In the genomic region with DNA sequence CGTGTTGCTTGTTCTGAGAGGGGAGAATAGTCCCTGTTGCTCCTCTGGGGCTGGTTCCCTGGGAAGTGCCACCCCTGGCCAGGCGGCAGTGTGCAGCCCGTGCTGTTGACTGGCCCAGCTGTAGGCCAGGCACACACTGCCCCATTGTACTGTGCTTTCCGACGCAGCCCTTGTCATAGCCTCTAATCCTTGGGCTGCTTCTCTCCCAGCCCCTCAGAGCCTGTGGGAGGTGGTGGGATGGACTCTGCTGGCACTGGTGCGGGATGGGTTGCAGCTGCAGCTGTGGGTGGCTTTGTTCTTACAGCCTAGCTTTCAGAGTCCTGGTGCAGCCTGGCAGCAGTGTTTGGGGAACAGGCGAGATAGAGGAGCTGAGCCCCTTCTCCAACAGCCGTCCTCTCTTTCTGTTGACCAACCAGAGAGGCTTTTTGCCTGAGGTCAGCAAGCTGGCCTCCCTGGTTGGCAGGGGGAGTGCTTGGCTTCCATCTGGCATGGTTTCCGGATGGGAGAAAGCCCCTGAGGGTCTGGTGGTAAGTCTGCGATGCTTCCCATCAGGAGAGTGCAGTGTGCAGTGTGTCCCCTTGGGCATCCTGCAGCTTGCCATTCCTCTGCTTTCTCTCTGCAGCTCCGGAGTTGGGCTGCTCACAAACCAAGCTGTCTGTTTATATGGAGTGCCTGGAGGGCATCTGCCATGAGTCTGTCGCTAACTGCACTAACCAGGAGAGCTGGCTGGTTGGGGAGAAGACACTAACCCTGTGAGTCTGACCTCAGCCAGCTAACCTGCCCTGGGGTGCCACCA, we compare ENCODE assay signal across 17 cellular contexts. TPM values are rescaled to one million over a fixed set of nuclear protein-coding genes. Genes with fewer than 3 reads are reported as not detected.
A peak's percentile ranks its signal among the peaks of the same experiment; 100 is the strongest.
DNase-seq lines count a peak whose midpoint lies in the region; ATAC-seq and TF ChIP-seq lines count a peak whose summit lies in the region.
"Had no signal": no experiment of that assay in that cellular context is flagged by ENCODE, and none has a peak within 500 bp of the region (broad histone marks: within the 10 kb centered on the region; RNA-seq: fewer than 3 reads in every experiment).

No MANE protein-coding gene starts in this region.

- H3K36me3 Mint-ChIP-seq in mesothelial cell of epicardium = no peaks in the 10 kb centered on the region
- H3K36me3 Mint-ChIP-seq: activated CD8-positive, alpha-beta memory T cell treated with anti-CD3 and anti-CD28 coated beads, Interleukin-2, amount 10 ng/mL, durations not matched to agents 7 days and 5 days had no signal

- H3K27ac ChIP-seq in upper lobe of left lung = no peak overlapping the region
- H3K27ac ChIP-seq: cardiac muscle cell had no signal

- peak; percentile 35 for DNase-seq in H7
- DNase-seq in amygdala (lab: John Stamatoyannopoulos, UW) = peak in 54 of 56 donors; percentile 36 to 98 (median 90)
- no peak for DNase-seq in mesothelial cell of epicardium (ENCODE audit: low spot score in 2 of 2, unreplicated experiment in 2 of 2)
- DNase-seq in skeletal muscle cell (ENCODE audit: low read depth) = peak; percentile 18
- no peak for DNase-seq in upper lobe of left lung
- DNase-seq in DMS53 treated with DMSO at 0.1 percent for 48 hours (lab: John Stamatoyannopoulos, UW; ENCODE audit: unreplicated experiment) = no peak
- no peak for DNase-seq in hepatic stellate cell (ENCODE audit: low spot score)
- DNase-seq: activated B cell treated with CpG ODN at 0.5 μM for 24 hours; activated CD8-positive, alpha-beta memory T cell treated with anti-CD3 and anti-CD28 coated beads, Interleukin-2, amount 10 ng/mL, durations not matched to agents 7 days and 5 days; activated naive CD4-positive, alpha-beta T cell treated with Interleukin-2 at 50 U/mL for 16 hours; Kasumi-1; left cardiac atrium; naive thymus-derived CD8-positive, alpha-beta T cell; NCI-H1436; NCI-H510A treated with DMSO at 0.1 percent for 48 hours had no signal

- TF ChIP-seq POLR2A in upper lobe of left lung (IDR thresholded peaks at IDR 0.05) = no peak

- no peaks in the 10 kb centered on the region for H3K9me3 Mint-ChIP-seq in mesothelial cell of epicardium
- H3K9me3 Mint-ChIP-seq: activated B cell treated with CpG ODN at 0.5 μM for 24 hours; naive thymus-derived CD8-positive, alpha-beta T cell had no signal

- no peaks in the 10 kb centered on the region for H3K27me3 ChIP-seq in H7 (ENCODE audit: control insufficient read depth, insufficient read depth, low read length)
- H3K27me3 ChIP-seq in upper lobe of left lung = no peaks in the 10 kb centered on the region
- H3K27me3 ChIP-seq: cardiac muscle cell had no signal

- TF ChIP-seq CTCF in mesothelial cell of epicardium (IDR thresholded peaks at IDR 0.05; ENCODE audit: unreplicated experiment) (no peak), upper lobe of left lung (IDR thresholded peaks at IDR 0.05) (no peak)

- H3K36me3 ChIP-seq in H7 (replicated peaks; ENCODE audit: control insufficient read depth, insufficient read depth, low read length) (peaks cover 4% of the 10 kb centered on the region), upper lobe of left lung (peaks cover 0 to 9% (median 0%) of the 10 kb centered on the region in 4 donors)
- H3K36me3 ChIP-seq: cardiac muscle cell had no signal

- H3K4me3 ChIP-seq in H7 (ENCODE audit: insufficient read depth, low read depth, low read length) (no peak overlapping the region), skeletal muscle cell (ENCODE audit: low read depth, low read length) (no peak overlapping the region), upper lobe of left lung (no peak overlapping the region)
- H3K4me3 ChIP-seq: cardiac muscle cell, smooth muscle cell had no signal

- ATAC-seq in upper lobe of left lung (ENCODE audit: low FRiP score in 2 of 2) = no peak
- ATAC-seq: activated CD8-positive, alpha-beta memory T cell treated with anti-CD3 and anti-CD28 coated beads, Interleukin-2, amount 10 ng/mL, durations not matched to agents 7 days and 5 days; naive thymus-derived CD8-positive, alpha-beta T cell had no signal

- no peaks in the 10 kb centered on the region for H3K27me3 Mint-ChIP-seq in mesothelial cell of epicardium (ENCODE audit: low read depth)
- H3K27me3 Mint-ChIP-seq: activated B cell treated with CpG ODN at 0.5 μM for 24 hours; activated CD8-positive, alpha-beta memory T cell treated with anti-CD3 and anti-CD28 coated beads, Interleukin-2, amount 10 ng/mL, durations not matched to agents 7 days and 5 days; naive thymus-derived CD8-positive, alpha-beta T cell had no signal

- peaks cover 17 to 25% (median 19%) of the 10 kb centered on the region in 4 donors for H3K4me1 ChIP-seq in upper lobe of left lung

- WGBS in upper lobe of left lung, 2 donors = 93 to 95% methylated on average over 5 to 10 of the region's 12 CpGs

- H3K27ac Mint-ChIP-seq in mesothelial cell of epicardium = peak overlapping the region; percentile 5
- H3K27ac Mint-ChIP-seq: activated B cell treated with CpG ODN at 0.5 μM for 24 hours; activated CD8-positive, alpha-beta memory T cell treated with anti-CD3 and anti-CD28 coated beads, Interleukin-2, amount 10 ng/mL, durations not matched to agents 7 days and 5 days had no signal

- H3K4me1 Mint-ChIP-seq in mesothelial cell of epicardium = peaks cover 7% of the 10 kb centered on the region

- H3K4me3 Mint-ChIP-seq in mesothelial cell of epicardium = no peak overlapping the region
- H3K4me3 Mint-ChIP-seq: activated B cell treated with CpG ODN at 0.5 μM for 24 hours; activated CD8-positive, alpha-beta memory T cell treated with anti-CD3 and anti-CD28 coated beads, Interleukin-2, amount 10 ng/mL, durations not matched to agents 7 days and 5 days; naive thymus-derived CD8-positive, alpha-beta T cell had no signal

- no peaks in the 10 kb centered on the region for H3K9me3 ChIP-seq in upper lobe of left lung

- TF ChIP-seq EP300 in upper lobe of left lung (IDR thresholded peaks at IDR 0.05) = no peak

RNA-seq across cellular contexts. Expression of gene TJAP1, which starts 12.1 kb away (rescaled TPM):
- 25.3 and 25.5 TPM in 2 replicates for total RNA-seq in H7 (2014; rRNA removed; shearing (Covaris generic))
- total RNA-seq in mesothelial cell of epicardium = 45.9 to 52.7 TPM (median 49.7 TPM) in 3 replicates
- 10 to 100 TPM; 22.2 to 57.6 (median 31.1) TPM for total RNA-seq in upper lobe of left lung

RNA-seq across cellular contexts. Expression of gene LRRC73, which starts 20.7 kb away (rescaled TPM):
- total RNA-seq in H7 (2014; rRNA removed; shearing (Covaris generic)) = 0.26 TPM in 1 of 2 replicates, not detected in the other
- total RNA-seq in mesothelial cell of epicardium (0.58 to 0.72 TPM (median 0.60 TPM) in 3 replicates), upper lobe of left lung (1 to 10 TPM in 5 of 6 donors, under 1 TPM in 1; 0.34 to 3.4 (median 2.5) TPM)

RNA-seq across cellular contexts. Expression of gene YIPF3, which starts 27.3 kb away (rescaled TPM):
- total RNA-seq in H7 (2014; rRNA removed; shearing (Covaris generic)) = 92.9 and 102 TPM in 2 replicates
- total RNA-seq in mesothelial cell of epicardium (107 to 112 TPM (median 111 TPM) in 3 replicates), upper lobe of left lung (100 to 1,000 TPM; 103 to 170 (median 125) TPM)

RNA-seq across cellular contexts. Expression of gene POLR1C, which starts 27.4 kb away (rescaled TPM):
- 40.3 and 40.8 TPM in 2 replicates for total RNA-seq in H7 (2014; rRNA removed; shearing (Covaris generic))
- total RNA-seq in mesothelial cell of epicardium (39.5 to 43.4 TPM (median 41.3 TPM) in 3 replicates), upper lobe of left lung (10 to 100 TPM; 14.2 to 41.4 (median 24.5) TPM)

RNA-seq across cellular contexts. Expression of gene DLK2, which starts 34.1 kb away (rescaled TPM):
- total RNA-seq in H7 (2014; rRNA removed; shearing (Covaris generic)) = 0.33 and 0.42 TPM in 2 replicates
- total RNA-seq in mesothelial cell of epicardium (3.5 to 4.7 TPM (median 4.1 TPM) in 3 replicates), upper lobe of left lung (1 to 10 TPM in 2 of 6 donors, under 1 TPM in 2, not detected in 2; 0.34 to 2.4 (median 1.2) TPM)
- total RNA-seq: activated CD8-positive, alpha-beta memory T cell treated with anti-CD3 and anti-CD28 coated beads, Interleukin-2, amount 10 ng/mL, durations not matched to agents 7 days and 5 days had no signal

Comparison
In these comparisons a context has a peak if more than half of its experiments do, and no peak if none do; other contexts are left out.
1. DNase-seq: peak in H7 (single experiment), amygdala (54 of 56) and skeletal muscle cell (single experiment); none in mesothelial cell of epicardium (0 of 2), upper lobe of left lung (0 of 2), DMS53 treated with DMSO at 0.1 percent for 48 hours (single experiment) and hepatic stellate cell (single experiment).